Comparison of ENCODE assay signal across 8 cellular contexts in genomic region chr1:38046884-38047602, GRCh38. TPM values are rescaled to one million over a fixed set of nuclear protein-coding genes. Genes with fewer than 3 reads are reported as not detected.
A peak's percentile ranks its signal among the peaks of the same experiment; 100 is the strongest.
DNase-seq lines count a peak whose midpoint lies in the region; ATAC-seq and TF ChIP-seq lines count a peak whose summit lies in the region.

No MANE protein-coding gene starts in this region.

- no peak overlapping the region for H2AFZ ChIP-seq in fibroblast of lung (ENCODE audit: low read length)

- no peaks in the 10 kb centered on the region for H3K9me3 ChIP-seq in NT2/D1 (ENCODE audit: insufficient read depth, low read length)
- H3K9me3 ChIP-seq in fibroblast of lung (ENCODE audit: control insufficient read depth, insufficient read depth, low read depth, low read length) = no peaks in the 10 kb centered on the region

- H3K4me3 ChIP-seq in NT2/D1 (ENCODE audit: insufficient read length, low read depth) (peak overlapping the region; percentile 71), fibroblast of lung (replicated peaks in 1 of 4; ENCODE audit: control extremely low read depth in 1 of 4, insufficient read depth in 1 of 4, low read depth in 3 of 4, low read length in 4 of 4) (peak overlapping the region in 3 of 4 experiments; percentile 23 to 59 (median 45))

- in situ Hi-C loops in ACHN (cut with HindIII; ENCODE audit: low pct_ligation_motif_present, low pct_unique_long_range_greater_than_20kb, low sequenced_read_pairs) = loop anchor here (25.0 kb wide), 1 partner anchor 765 kb away; no protein-coding TSS in a partner anchor

- no peak for TF ChIP-seq CTCF in fibroblast of lung (conservative IDR thresholded peaks at IDR 0.05 in 1 of 2, IDR thresholded peaks at IDR 0.05 in 1 of 2; ENCODE audit: low read depth in 1 of 2, low read length in 2 of 2)

- peaks cover 23 to 41% (median 27%) of the 10 kb centered on the region in 3 donors for H3K27me3 Mint-ChIP-seq in naive B cell

- H3K4me1 ChIP-seq in NT2/D1 (ENCODE audit: insufficient read depth, insufficient read length) (peaks cover 25% of the 10 kb centered on the region), fibroblast of lung (ENCODE audit: control insufficient read depth, extremely low read depth, insufficient read depth, low read length) (peaks cover 3% of the 10 kb centered on the region)

- no peaks in the 10 kb centered on the region for H3K36me3 Mint-ChIP-seq in naive B cell

- H3K36me3 ChIP-seq in NT2/D1 (ENCODE audit: insufficient read depth, insufficient read length, low read length) (peaks cover 13% of the 10 kb centered on the region), fibroblast of lung (ENCODE audit: control insufficient read depth, insufficient read depth, low read length) (no peaks in the 10 kb centered on the region)

- peak; percentile 64 for ATAC-seq in GM19035 (IDR thresholded peaks at IDR 0.05; ENCODE audit: unreplicated experiment)
- peak; percentile 48 for ATAC-seq in HG03280 (IDR thresholded peaks at IDR 0.05; ENCODE audit: unreplicated experiment)
- peak; percentile 79 to 81 for ATAC-seq in naive B cell (ENCODE audit: low read depth in 2 of 2)

- peaks cover 53% of the 10 kb centered on the region for H3K27me3 ChIP-seq in NT2/D1 (ENCODE audit: insufficient read depth, insufficient read length)
- H3K27me3 ChIP-seq in fibroblast of lung (ENCODE audit: control insufficient read depth, insufficient read depth, low read length) = peaks cover 68% of the 10 kb centered on the region

- peak overlapping the region in 1 of 6 donors; percentile 92 for H3K27ac Mint-ChIP-seq in naive B cell

- H3K9ac ChIP-seq in NT2/D1 (ENCODE audit: insufficient read length, low read depth) = peak overlapping the region; percentile 88
- H3K9ac ChIP-seq in fibroblast of lung (ENCODE audit: insufficient read depth, low read length) = no peak overlapping the region

- H3K4me2 ChIP-seq in fibroblast of lung (ENCODE audit: extremely low read depth, insufficient read depth, low read length) = peak overlapping the region; percentile 78

- H3K79me2 ChIP-seq in fibroblast of lung (ENCODE audit: control insufficient read depth, insufficient read depth, low read length) = no peaks in the 10 kb centered on the region

- peaks cover 10 to 28% (median 13%) of the 10 kb centered on the region in 3 donors for H3K4me1 Mint-ChIP-seq in naive B cell

- H4K20me1 ChIP-seq in fibroblast of lung (ENCODE audit: control insufficient read depth, extremely low read depth, insufficient read depth, low read length) = no peaks in the 10 kb centered on the region

- peak overlapping the region; percentile 74 to 88 (median 84) for H3K4me3 Mint-ChIP-seq in naive B cell

- DNase-seq in ACHN = peak; percentile 80
- no peak for DNase-seq in NT2/D1 (ENCODE audit: low read depth, low spot score)
- DNase-seq in activated T-helper 1 cell treated with Interleukin-2 at 50 U/mL for 16 hours (ENCODE audit: low read depth) = peak; percentile 64
- DNase-seq in fibroblast of lung (ENCODE audit: low read depth in 2 of 2) = peak; percentile 62 to 85
- peak; percentile 73 for DNase-seq in naive B cell
- DNase-seq in stimulated activated CD8-positive, alpha-beta memory T cell treated with anti-CD3 and anti-CD28 coated beads, Interleukin-7, amount 100 ng/mL, for 4 hours (ENCODE audit: low read depth in 2 of 2) = peak; percentile 55 to 85

- H3K9me3 Mint-ChIP-seq in naive B cell = no peaks in the 10 kb centered on the region

- H3K27ac ChIP-seq in fibroblast of lung (ENCODE audit: insufficient read depth, low read length) = no peak overlapping the region

RNA-seq across cellular contexts. Expression of gene POU3F1, which starts 0.5 kb away (rescaled TPM):
- total RNA-seq in fibroblast of lung = under 0.01 TPM in 1 of 2 replicates, not detected in the other
- polyA plus RNA-seq in fibroblast of lung (not detected in 2 replicates), naive B cell (ENCODE audit: low read depth in 6 of 6) (1 to 10 TPM in 1 of 6 donors, under 1 TPM in 5; 0.18 to 1.1 (median 0.34) TPM)
- polyA plus RNA-seq in fibroblast of lung (2012) = not detected in 2 replicates
- not detected in 2 replicates for polyA minus RNA-seq in fibroblast of lung (ENCODE audit: low replicate concordance)

RNA-seq across cellular contexts. Expression of gene UTP11, which starts 34.5 kb away (rescaled TPM):
- 34.8 and 39.5 TPM in 2 replicates for total RNA-seq in fibroblast of lung
- polyA plus RNA-seq in fibroblast of lung (56.5 and 63.7 TPM in 2 replicates), naive B cell (ENCODE audit: low read depth in 6 of 6) (10 to 100 TPM; 19.2 to 25.3 (median 20.9) TPM)
- 57.6 and 60.0 TPM in 2 replicates for polyA plus RNA-seq in fibroblast of lung (2012)
- polyA minus RNA-seq in fibroblast of lung (ENCODE audit: low replicate concordance) = 2.5 and 9.0 TPM in 2 replicates

RNA-seq across cellular contexts. Expression of gene FHL3, which starts 41.7 kb away (rescaled TPM):
- total RNA-seq in fibroblast of lung = 13.9 and 14.4 TPM in 2 replicates
- 14.7 and 25.0 TPM in 2 replicates for polyA plus RNA-seq in fibroblast of lung
- polyA plus RNA-seq in fibroblast of lung (2012) = 44.6 and 64.8 TPM in 2 replicates
- 129 and 132 TPM in 2 replicates for polyA minus RNA-seq in fibroblast of lung (ENCODE audit: low replicate concordance)
- 1 to 10 TPM in 5 of 6 donors, under 1 TPM in 1; 0.88 to 5.1 (median 1.8) TPM for polyA plus RNA-seq in naive B cell (ENCODE audit: low read depth in 6 of 6)

RNA-seq across cellular contexts. Expression of gene SF3A3, which starts 57.2 kb away (rescaled TPM):
- 72.3 and 97.8 TPM in 2 replicates for total RNA-seq in fibroblast of lung
- polyA plus RNA-seq in fibroblast of lung (60.3 and 62.4 TPM in 2 replicates), naive B cell (ENCODE audit: low read depth in 6 of 6) (100 to 1,000 TPM in 4 of 6 donors, 10 to 100 TPM in 2; 81.3 to 109 (median 101) TPM)
- 61.1 and 76.1 TPM in 2 replicates for polyA plus RNA-seq in fibroblast of lung (2012)
- 8.6 and 17.5 TPM in 2 replicates for polyA minus RNA-seq in fibroblast of lung (ENCODE audit: low replicate concordance)
